Comparison of ENCODE assay signal across 14 cellular contexts in genomic region chr10:111081595-111081994, GRCh38. TPM values are rescaled to one million over a fixed set of nuclear protein-coding genes. Genes with fewer than 3 reads are reported as not detected.
DNase-seq lines count a peak whose midpoint lies in the region; ATAC-seq and TF ChIP-seq lines count a peak whose summit lies in the region.
"Had no signal": no experiment of that assay in that cellular context is flagged by ENCODE, and none has a peak within 500 bp of the region (broad histone marks: within the 10 kb centered on the region; RNA-seq: fewer than 3 reads in every experiment).

No MANE protein-coding gene starts in this region.

- no peak overlapping the region for H3K4me3 ChIP-seq in vagina
- H3K4me3 ChIP-seq: A549 had no signal

- no peaks in the 10 kb centered on the region for H3K9me3 ChIP-seq in vagina
- H3K9me3 ChIP-seq: A549 had no signal

- no peak for TF ChIP-seq CTCF in vagina (IDR thresholded peaks at IDR 0.05)

- H3K27me3 ChIP-seq in vagina, result no peaks in the 10 kb centered on the region

- no peak for TF ChIP-seq POLR2A in vagina (IDR thresholded peaks at IDR 0.05)

- in situ Hi-C loops in G401 (cut with HindIII; ENCODE audit: low sequenced_read_pairs), result no loop called here

- DNase-seq in G401 (ENCODE audit: low spot score) (peak; percentile 29), cerebellar cortex (ENCODE audit: low spot score) (peak; percentile 25), mesenteric fat pad (ENCODE audit: low spot score) (peak; percentile 49), vagina (ENCODE audit: extremely low spot score in 2 of 2) (peak; percentile 54 to 89), cerebellum (ENCODE audit: low spot score) (no peak)
- DNase-seq: COR-L47, DMS153, DMS79 treated with DMSO at 0.1 percent for 48 hours, EL, GDM1, H9 had no signal

- peak overlapping the region; percentile 18 for H3K27ac ChIP-seq in vagina
- H3K27ac ChIP-seq: A549 had no signal

- no peaks in the 10 kb centered on the region for H3K36me3 ChIP-seq in vagina

- ATAC-seq in HG03196 (IDR thresholded peaks at IDR 0.05; ENCODE audit: unreplicated experiment), result no peak
- ATAC-seq: A549; CD8-positive, alpha-beta T cell had no signal

- intact Hi-C loops in vagina (cut with DNase I), result no loop called here

- peaks cover 27% of the 10 kb centered on the region for H3K4me1 ChIP-seq in vagina

RNA-seq across cellular contexts. Expression of gene ADRA2A, which starts 4.8 kb away (rescaled TPM):
- not detected in 2 replicates for total RNA-seq in G401 (2014; rRNA removed; shearing (Covaris generic))
- 187 TPM for total RNA-seq in mesenteric fat pad
- total RNA-seq in vagina, result 14.2 TPM
- 8.5 TPM for total RNA-seq in cerebellum
- total RNA-seq: CD8-positive, alpha-beta T cell had no signal

Comparison
In these comparisons a context has a peak if more than half of its experiments do, and no peak if none do; other contexts are left out.
1. RNA of gene ADRA2A, which starts 4.8 kb away (total RNA-seq): 187 TPM in mesenteric fat pad (single experiment); 14.2 TPM in vagina (single experiment), 8.5 TPM in cerebellum (single experiment) and not detected in G401; every median in the first group is over 10 times any median in the second.